In genomic region chr3:4637265-4637664, GRCh38 we compare ENCODE assay signal across 9 cellular contexts.
"Had no signal": no experiment of that assay in that cellular context is flagged by ENCODE, and none has a peak within 500 bp of the region (broad histone marks: within the 10 kb centered on the region; RNA-seq: fewer than 3 reads in every experiment).

No MANE protein-coding gene starts in this region.

- H3K4me3 Mint-ChIP-seq: HFFc6 had no signal

- H3K4me3 ChIP-seq: GM23248, HAP-1 had no signal

- DNase-seq: GM23248, GOT3, H7, HFFc6, IMR-90, KBM-7 had no signal

- H3K9me3 Mint-ChIP-seq: HFFc6 had no signal

- H3K27ac Mint-ChIP-seq: HFFc6 had no signal

- H3K4me1 ChIP-seq: HAP-1 had no signal

- H3K36me3 ChIP-seq: HAP-1 had no signal

- ATAC-seq: HCT116 had no signal

- H3K9me3 ChIP-seq: HAP-1 had no signal

- H3K27ac ChIP-seq: GM23248, KMS-11 had no signal
